Comparison of ENCODE assay signal across 11 cellular contexts in the genomic region with DNA sequence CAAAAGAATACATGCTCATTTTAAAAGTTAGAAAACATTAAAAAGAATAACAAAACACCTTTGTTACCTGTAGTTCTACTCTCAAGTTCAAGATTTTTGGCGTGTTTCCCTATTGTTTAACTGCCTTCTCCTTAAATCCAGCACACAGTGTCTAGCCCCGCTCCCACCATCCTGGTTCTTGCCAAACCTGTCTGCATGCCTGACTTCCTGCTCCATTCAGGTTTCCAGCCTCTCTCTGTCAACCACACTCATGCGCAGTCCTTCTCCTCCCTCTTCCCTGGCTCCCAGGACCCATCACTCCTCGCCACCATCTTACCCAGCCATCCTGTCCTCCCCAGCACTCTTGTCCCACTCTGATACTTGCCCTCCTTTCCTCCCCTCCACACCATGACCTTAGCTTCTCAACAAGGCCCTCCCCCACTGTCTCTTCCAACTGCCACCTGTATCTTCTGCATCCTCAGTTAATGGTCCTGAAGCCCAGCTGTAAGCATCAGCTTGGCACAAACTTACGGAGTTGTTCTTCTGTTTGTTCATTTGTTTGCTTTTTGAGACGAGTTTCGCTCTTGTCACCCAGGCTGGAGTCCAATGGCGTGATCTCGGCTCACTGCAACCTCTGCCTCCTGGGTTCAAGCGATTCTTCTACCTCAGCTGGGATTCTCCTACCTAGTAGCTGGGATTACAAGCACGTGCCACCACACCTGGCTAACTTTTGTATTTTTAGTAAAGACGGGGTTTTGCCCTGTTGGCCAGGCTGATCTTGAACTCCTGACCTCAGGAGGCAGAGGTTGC. TPM values are rescaled to one million over a fixed set of nuclear protein-coding genes. Genes with fewer than 3 reads are reported as not detected.
A peak's percentile ranks its signal among the peaks of the same experiment; 100 is the strongest.
DNase-seq lines count a peak whose midpoint lies in the region; ATAC-seq and TF ChIP-seq lines count a peak whose summit lies in the region.
"Had no signal": no experiment of that assay in that cellular context is flagged by ENCODE, and none has a peak within 500 bp of the region (broad histone marks: within the 10 kb centered on the region; RNA-seq: fewer than 3 reads in every experiment).

No MANE protein-coding gene starts in this region.

- H3K4me1 ChIP-seq in breast epithelium: peaks cover 0 to 5% of the 10 kb centered on the region in 2 donors
- H3K4me1 ChIP-seq in mesenchymal stem cell (ENCODE audit: control insufficient read depth, insufficient read depth, low read depth, low read length): peaks cover 22% of the 10 kb centered on the region
- H3K4me1 ChIP-seq in vagina: no peaks in the 10 kb centered on the region

- H3K36me3 ChIP-seq in breast epithelium (no peaks in the 10 kb centered on the region), mesenchymal stem cell (ENCODE audit: control insufficient read depth in 1 of 2, insufficient read depth in 2 of 2, low read depth in 1 of 2, low read length in 2 of 2) (no peaks in the 10 kb centered on the region), vagina (no peaks in the 10 kb centered on the region)
- H3K36me3 ChIP-seq: esophagus muscularis mucosa had no signal

- H2BK120ac ChIP-seq in mesenchymal stem cell (ENCODE audit: low read depth, low read length): no peak overlapping the region

- H2AFZ ChIP-seq in mesenchymal stem cell (ENCODE audit: low read depth, low read length): no peak overlapping the region

- TF ChIP-seq CTCF in breast epithelium (IDR thresholded peaks at IDR 0.05) (no peak), vagina (IDR thresholded peaks at IDR 0.05) (no peak)

- DNase-seq in stimulated activated naive CD8-positive, alpha-beta T cell treated with anti-CD3 and anti-CD28 coated beads, Interleukin-15, amount 100 ng/mL, for 72 hours: no peak
- DNase-seq in breast epithelium (ENCODE audit: low spot score in 2 of 2): peak; percentile 60 to 77
- DNase-seq in mesenchymal stem cell: no peak
- no peak for DNase-seq in vagina (ENCODE audit: extremely low spot score in 2 of 2)
- DNase-seq in NCI-H128 (lab: John Stamatoyannopoulos, UW; ENCODE audit: unreplicated experiment): no peak
- no peak for DNase-seq in NK-92 (lab: John Stamatoyannopoulos, UW; ENCODE audit: unreplicated experiment)
- DNase-seq: NCI-H526 had no signal

- H3K4me3 ChIP-seq in breast epithelium: no peak overlapping the region
- H3K4me3 ChIP-seq in mesenchymal stem cell (ENCODE audit: insufficient read depth in 1 of 2, low read depth in 1 of 2, low read length in 2 of 2): no peak overlapping the region
- no peak overlapping the region for H3K4me3 ChIP-seq in vagina
- H3K4me3 ChIP-seq: esophagus muscularis mucosa had no signal

- peak overlapping the region in 1 of 2 experiments; percentile 35 for H3K4ac ChIP-seq in mesenchymal stem cell (ENCODE audit: low read depth in 1 of 2, low read length in 2 of 2)

- H3K4me2 ChIP-seq in mesenchymal stem cell (ENCODE audit: low read length, poor library complexity, severe bottlenecking): no peak overlapping the region

- no peak overlapping the region for H3K23ac ChIP-seq in mesenchymal stem cell (ENCODE audit: low read length in 2 of 2)

- no peak overlapping the region for H2BK15ac ChIP-seq in mesenchymal stem cell (ENCODE audit: low read depth, poor library complexity, severe bottlenecking)

- H3K9me3 Mint-ChIP-seq in stimulated activated naive CD8-positive, alpha-beta T cell treated with anti-CD3 and anti-CD28 coated beads, Interleukin-15, Interleukin-2, amounts not matched to agents 100 ng/mL and 50 ng/mL, for 24 hours: no peaks in the 10 kb centered on the region
- H3K9me3 Mint-ChIP-seq in stimulated activated naive CD8-positive, alpha-beta T cell treated with anti-CD3 and anti-CD28 coated beads, Interleukin-15, amount 100 ng/mL, for 72 hours: no peaks in the 10 kb centered on the region
- H3K9me3 Mint-ChIP-seq: nephron had no signal

- peak overlapping the region; percentile 51 for H3K27ac Mint-ChIP-seq in stimulated activated naive CD8-positive, alpha-beta T cell treated with anti-CD3 and anti-CD28 coated beads, Interleukin-15, Interleukin-2, amounts not matched to agents 100 ng/mL and 50 ng/mL, for 24 hours
- H3K27ac Mint-ChIP-seq in stimulated activated naive CD8-positive, alpha-beta T cell treated with anti-CD3 and anti-CD28 coated beads, Interleukin-15, amount 100 ng/mL, for 72 hours: no peak overlapping the region

- 80% methylated on average over 12 of the region's 12 CpGs for WGBS in mesenchymal stem cell

- intact Hi-C loops in breast epithelium (cut with DNase I; ENCODE audit: low total_unique reads) (no loop called here), vagina (cut with DNase I) (no loop called here)

- peak overlapping the region in 1 of 2 experiments; percentile 11 for H3K18ac ChIP-seq in mesenchymal stem cell (ENCODE audit: low read depth in 1 of 2, low read length in 2 of 2)

- peaks cover 30% of the 10 kb centered on the region for H3K4me1 Mint-ChIP-seq in stimulated activated naive CD8-positive, alpha-beta T cell treated with anti-CD3 and anti-CD28 coated beads, Interleukin-15, Interleukin-2, amounts not matched to agents 100 ng/mL and 50 ng/mL, for 24 hours (ENCODE audit: low read depth)
- H3K4me1 Mint-ChIP-seq in stimulated activated naive CD8-positive, alpha-beta T cell treated with anti-CD3 and anti-CD28 coated beads, Interleukin-15, amount 100 ng/mL, for 72 hours: peaks cover 43% of the 10 kb centered on the region
- H3K4me1 Mint-ChIP-seq: nephron had no signal

- H2AK5ac ChIP-seq in mesenchymal stem cell (ENCODE audit: low read length, severe bottlenecking): peak overlapping the region; percentile 54

- H3K4me3 Mint-ChIP-seq in stimulated activated naive CD8-positive, alpha-beta T cell treated with anti-CD3 and anti-CD28 coated beads, Interleukin-15, Interleukin-2, amounts not matched to agents 100 ng/mL and 50 ng/mL, for 24 hours: no peak overlapping the region
- no peak overlapping the region for H3K4me3 Mint-ChIP-seq in stimulated activated naive CD8-positive, alpha-beta T cell treated with anti-CD3 and anti-CD28 coated beads, Interleukin-15, amount 100 ng/mL, for 72 hours
- H3K4me3 Mint-ChIP-seq: nephron had no signal

- H2BK12ac ChIP-seq in mesenchymal stem cell (ENCODE audit: low read length in 2 of 2): peak overlapping the region in 1 of 2 experiments; percentile 85

- H3K27me3 Mint-ChIP-seq in stimulated activated naive CD8-positive, alpha-beta T cell treated with anti-CD3 and anti-CD28 coated beads, Interleukin-15, Interleukin-2, amounts not matched to agents 100 ng/mL and 50 ng/mL, for 24 hours: no peaks in the 10 kb centered on the region
- H3K27me3 Mint-ChIP-seq in stimulated activated naive CD8-positive, alpha-beta T cell treated with anti-CD3 and anti-CD28 coated beads, Interleukin-15, amount 100 ng/mL, for 72 hours: no peaks in the 10 kb centered on the region

- TF ChIP-seq POLR2A in breast epithelium (IDR thresholded peaks at IDR 0.05): no peak
- TF ChIP-seq POLR2A in vagina (IDR thresholded peaks at IDR 0.05): no peak

- H3K27ac ChIP-seq in breast epithelium (peak overlapping the region; percentile 71 to 81), mesenchymal stem cell (ENCODE audit: low read length, poor library complexity, severe bottlenecking) (no peak overlapping the region), vagina (peak overlapping the region; percentile 20)
- H3K27ac ChIP-seq: esophagus muscularis mucosa had no signal

- H3K36me3 Mint-ChIP-seq in stimulated activated naive CD8-positive, alpha-beta T cell treated with anti-CD3 and anti-CD28 coated beads, Interleukin-15, Interleukin-2, amounts not matched to agents 100 ng/mL and 50 ng/mL, for 24 hours (ENCODE audit: low read depth): no peaks in the 10 kb centered on the region

- H3K9me3 ChIP-seq in breast epithelium: no peaks in the 10 kb centered on the region
- H3K9me3 ChIP-seq in mesenchymal stem cell (ENCODE audit: control insufficient read depth, low read length): no peaks in the 10 kb centered on the region
- H3K9me3 ChIP-seq in vagina: no peaks in the 10 kb centered on the region
- H3K9me3 ChIP-seq: esophagus muscularis mucosa had no signal

- H2BK5ac ChIP-seq in mesenchymal stem cell (ENCODE audit: low read depth, low read length, poor library complexity, severe bottlenecking): no peak overlapping the region

- peak overlapping the region; percentile 73 for H4K91ac ChIP-seq in mesenchymal stem cell (ENCODE audit: low read length)

- no peaks in the 10 kb centered on the region for H3K27me3 ChIP-seq in breast epithelium
- no peaks in the 10 kb centered on the region for H3K27me3 ChIP-seq in mesenchymal stem cell (ENCODE audit: control insufficient read depth in 1 of 2, insufficient read depth in 1 of 2, low read length in 2 of 2)
- no peaks in the 10 kb centered on the region for H3K27me3 ChIP-seq in vagina
- H3K27me3 ChIP-seq: esophagus muscularis mucosa had no signal

- H4K8ac ChIP-seq in mesenchymal stem cell (ENCODE audit: low read length): no peak overlapping the region

- H3K79me1 ChIP-seq in mesenchymal stem cell (replicated peaks; ENCODE audit: low read length, poor library complexity, severe bottlenecking): peaks cover 6% of the 10 kb centered on the region

- no peak overlapping the region for H3K14ac ChIP-seq in mesenchymal stem cell (ENCODE audit: low read length in 2 of 2)

- no peak for ATAC-seq in stimulated activated naive CD8-positive, alpha-beta T cell treated with anti-CD3 and anti-CD28 coated beads, Interleukin-15, amount 100 ng/mL, for 72 hours
- ATAC-seq in HG02973 (IDR thresholded peaks at IDR 0.05; ENCODE audit: unreplicated experiment): no peak

- no peak overlapping the region for H3K9ac ChIP-seq in mesenchymal stem cell (ENCODE audit: low read length)

RNA-seq across cellular contexts. Expression of gene MYH9, which starts 7.5 kb away (rescaled TPM):
- total RNA-seq in breast epithelium (100 to 1,000 TPM; 169 to 392 (median 268) TPM), vagina (333 TPM)
- 369 TPM for polyA plus RNA-seq in mesenchymal stem cell (2013, experiment 1 of 2)
- polyA plus RNA-seq in mesenchymal stem cell (2013, experiment 2 of 2): 336 TPM

Comparison
In these comparisons a context has a peak if more than half of its experiments do, and no peak if none do; other contexts are left out.
1. DNase-seq: peak in breast epithelium (2 of 2); none in stimulated activated naive CD8-positive, alpha-beta T cell treated with anti-CD3 and anti-CD28 coated beads, Interleukin-15, amount 100 ng/mL, for 72 hours (0 of 2), mesenchymal stem cell (single experiment), vagina (0 of 2), NCI-H128 (single experiment) and NK-92 (single experiment).